12 cellular contexts compared by ENCODE assay signal in genomic region chr10:106931159-106931852, GRCh38.
A peak's percentile ranks its signal among the peaks of the same experiment; 100 is the strongest.
DNase-seq lines count a peak whose midpoint lies in the region; ATAC-seq and TF ChIP-seq lines count a peak whose summit lies in the region.
"Had no signal": no experiment of that assay in that cellular context is flagged by ENCODE, and none has a peak within 500 bp of the region (broad histone marks: within the 10 kb centered on the region; RNA-seq: fewer than 3 reads in every experiment).

No MANE protein-coding gene starts in this region.

- H3K4me1 ChIP-seq in right cardiac atrium (ENCODE audit: control insufficient read depth, insufficient read depth, low read length): no peaks in the 10 kb centered on the region
- H3K4me1 ChIP-seq in suprapubic skin: peaks cover 5% of the 10 kb centered on the region

- no peaks in the 10 kb centered on the region for H3K27me3 ChIP-seq in right cardiac atrium (ENCODE audit: control insufficient read depth, insufficient read depth)
- no peaks in the 10 kb centered on the region for H3K27me3 ChIP-seq in suprapubic skin
- H3K27me3 ChIP-seq in WERI-Rb-1 (ENCODE audit: insufficient read depth, low read depth, severe bottlenecking): no peaks in the 10 kb centered on the region
- H3K27me3 ChIP-seq: adrenal gland had no signal

- TF ChIP-seq EP300 in suprapubic skin (IDR thresholded peaks at IDR 0.05): no peak

- H3K4me3 ChIP-seq in right cardiac atrium (ENCODE audit: low read length) (no peak overlapping the region), suprapubic skin (no peak overlapping the region), WERI-Rb-1 (ENCODE audit: low read depth, low read length) (no peak overlapping the region)
- H3K4me3 ChIP-seq: adrenal gland had no signal

- intact Hi-C loops in right cardiac atrium (cut with DNase I): no loop called here

- TF ChIP-seq CTCF in suprapubic skin (IDR thresholded peaks at IDR 0.05) (no peak), WERI-Rb-1 (IDR thresholded peaks at IDR 0.05; ENCODE audit: low read depth, low read length) (no peak)

- ATAC-seq in GM18511 (IDR thresholded peaks at IDR 0.05; ENCODE audit: unreplicated experiment): peak; percentile 70
- ATAC-seq in GM21390 (IDR thresholded peaks at IDR 0.05; ENCODE audit: unreplicated experiment): peak; percentile 62
- ATAC-seq in HG03108 (IDR thresholded peaks at IDR 0.05; ENCODE audit: unreplicated experiment): peak; percentile 79
- ATAC-seq in right cardiac atrium: peak; percentile 80 to 82
- ATAC-seq: WTC11 had no signal

- no peaks in the 10 kb centered on the region for H3K9me3 ChIP-seq in right cardiac atrium (ENCODE audit: control insufficient read depth, low read length)
- H3K9me3 ChIP-seq in suprapubic skin: no peaks in the 10 kb centered on the region
- H3K9me3 ChIP-seq in WERI-Rb-1 (ENCODE audit: severe bottlenecking): no peaks in the 10 kb centered on the region
- H3K9me3 ChIP-seq: adrenal gland had no signal

- 43% methylated on average over 5 of the region's 5 CpGs for WGBS in right cardiac atrium
- 44% methylated on average over 5 of the region's 5 CpGs for WGBS in suprapubic skin

- no peak for TF ChIP-seq POLR2A in suprapubic skin (IDR thresholded peaks at IDR 0.05)

- DNase-seq in right cardiac atrium: no peak
- no peak for DNase-seq in NCI-H1694 (lab: John Stamatoyannopoulos, UW)
- DNase-seq in suprapubic skin (ENCODE audit: low spot score in 2 of 2): no peak
- no peak for DNase-seq in WERI-Rb-1
- DNase-seq in stimulated activated CD4-positive, alpha-beta T cell treated with anti-CD3 and anti-CD28 coated beads, Interleukin-12 subunit alpha, Interleukin-12 subunit beta, amount 100 ng/mL, for 4 hours: no peak
- DNase-seq: left cardiac atrium, small intestine had no signal

- no peaks in the 10 kb centered on the region for H3K36me3 ChIP-seq in suprapubic skin
- no peaks in the 10 kb centered on the region for H3K36me3 ChIP-seq in WERI-Rb-1
- H3K36me3 ChIP-seq: adrenal gland had no signal

- H3K27ac ChIP-seq in right cardiac atrium (ENCODE audit: low read length) (no peak overlapping the region), suprapubic skin (no peak overlapping the region), WERI-Rb-1 (no peak overlapping the region)
- H3K27ac ChIP-seq: adrenal gland had no signal
